In the genomic region with DNA sequence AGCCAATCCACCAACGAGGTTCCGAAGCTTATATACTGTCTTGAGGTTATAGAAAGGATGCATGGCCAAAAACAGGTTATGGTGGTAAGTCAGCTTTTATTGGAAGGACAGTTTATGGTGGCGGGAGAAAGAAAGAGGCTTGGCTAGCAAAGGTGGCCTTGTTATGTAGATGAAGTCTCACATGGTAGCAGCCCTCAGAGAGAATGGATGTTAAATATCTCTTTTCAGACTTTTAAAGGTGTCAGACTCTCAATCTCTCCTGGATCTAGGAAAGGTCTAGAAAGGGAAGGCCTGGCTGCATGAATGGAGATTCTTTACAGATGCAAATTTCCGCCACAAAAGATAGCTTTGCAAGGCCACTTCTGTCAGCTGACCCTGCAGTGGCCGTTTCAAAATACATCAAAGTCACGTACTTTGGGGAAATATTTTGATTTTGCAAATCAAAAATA, we compare ENCODE assay signal across 22 cellular contexts.
"Had no signal": no experiment of that assay in that cellular context is flagged by ENCODE, and none has a peak within 500 bp of the region (broad histone marks: within the 10 kb centered on the region; RNA-seq: fewer than 3 reads in every experiment).

No MANE protein-coding gene starts in this region.

- H3K27me3 ChIP-seq: esophagus squamous epithelium, neural progenitor cell, ovary, suprapubic skin, thyroid gland, upper lobe of left lung, uterus had no signal

- H3K27me3 Mint-ChIP-seq: dendritic cell treated with granulocyte-macrophage colony-stimulating factor and Interleukin-4, amounts not matched to agents 40 ng/mL and 50 ng/mL, for 4 days; effector memory CD8-positive, alpha-beta T cell; memory B cell; natural killer cell treated with Interleukin-12 subunit alpha and Interleukin-12 subunit beta and Interleukin-15 and Interleukin-18, amount 100 ng/mL, for 72 hours had no signal

- H3K27ac ChIP-seq: esophagus squamous epithelium, left ventricle myocardium inferior, lower lobe of right lung, neural progenitor cell, ovary, suprapubic skin, thyroid gland, upper lobe of left lung, uterus had no signal

- H3K4me2 ChIP-seq: neural progenitor cell had no signal

- H3K4me3 Mint-ChIP-seq: dendritic cell treated with granulocyte-macrophage colony-stimulating factor and Interleukin-4, amounts not matched to agents 40 ng/mL and 50 ng/mL, for 4 days; effector memory CD8-positive, alpha-beta T cell; memory B cell; natural killer cell treated with Interleukin-12 subunit alpha and Interleukin-12 subunit beta and Interleukin-15 and Interleukin-18, amount 100 ng/mL, for 72 hours; neural progenitor cell had no signal

- H3K36me3 Mint-ChIP-seq: memory B cell; natural killer cell treated with Interleukin-12 subunit alpha and Interleukin-12 subunit beta and Interleukin-15 and Interleukin-18, amount 100 ng/mL, for 72 hours had no signal

- H3K27ac Mint-ChIP-seq: dendritic cell treated with granulocyte-macrophage colony-stimulating factor and Interleukin-4, amounts not matched to agents 40 ng/mL and 50 ng/mL, for 4 days; effector memory CD8-positive, alpha-beta T cell; memory B cell; natural killer cell treated with Interleukin-12 subunit alpha and Interleukin-12 subunit beta and Interleukin-15 and Interleukin-18, amount 100 ng/mL, for 72 hours; neural progenitor cell had no signal

- H3K9me3 ChIP-seq: esophagus squamous epithelium, left ventricle myocardium inferior, lower lobe of right lung, ovary, suprapubic skin, thyroid gland, upper lobe of left lung, uterus had no signal

- H3K4me3 ChIP-seq: esophagus squamous epithelium, left ventricle myocardium inferior, lower lobe of right lung, neural progenitor cell, ovary, suprapubic skin, thyroid gland, upper lobe of left lung, uterus had no signal

- H3K4me1 ChIP-seq: esophagus squamous epithelium, lower lobe of right lung, suprapubic skin, thyroid gland, upper lobe of left lung, uterus had no signal

- DNase-seq: effector memory CD8-positive, alpha-beta T cell; esophagus squamous epithelium; foreskin fibroblast; kidney; left cardiac atrium; left ventricle myocardium inferior; lower lobe of right lung; midbrain; nucleus accumbens; ovary; right cardiac atrium; small intestine; stimulated activated CD4-positive, alpha-beta T cell treated with anti-CD3 and anti-CD28 coated beads, Interleukin-2, amount 100 ng/mL, for 48 hours; stimulated activated naive CD4-positive, alpha-beta T cell treated with Interleukin-2 at 50 U/mL for 16 hours; thyroid gland; upper lobe of left lung; uterus had no signal

- H3K4me1 Mint-ChIP-seq: memory B cell had no signal

- ATAC-seq: effector memory CD8-positive, alpha-beta T cell; left cardiac atrium; lower lobe of right lung; natural killer cell treated with Interleukin-12 subunit alpha and Interleukin-12 subunit beta and Interleukin-15 and Interleukin-18, amount 100 ng/mL, for 72 hours; right cardiac atrium had no signal

- H3K9ac ChIP-seq: neural progenitor cell had no signal

- H3K36me3 ChIP-seq: esophagus squamous epithelium, left ventricle myocardium inferior, lower lobe of right lung, neural progenitor cell, ovary, suprapubic skin, thyroid gland, upper lobe of left lung, uterus had no signal

- H2AFZ ChIP-seq: neural progenitor cell had no signal
